In the genomic region with DNA sequence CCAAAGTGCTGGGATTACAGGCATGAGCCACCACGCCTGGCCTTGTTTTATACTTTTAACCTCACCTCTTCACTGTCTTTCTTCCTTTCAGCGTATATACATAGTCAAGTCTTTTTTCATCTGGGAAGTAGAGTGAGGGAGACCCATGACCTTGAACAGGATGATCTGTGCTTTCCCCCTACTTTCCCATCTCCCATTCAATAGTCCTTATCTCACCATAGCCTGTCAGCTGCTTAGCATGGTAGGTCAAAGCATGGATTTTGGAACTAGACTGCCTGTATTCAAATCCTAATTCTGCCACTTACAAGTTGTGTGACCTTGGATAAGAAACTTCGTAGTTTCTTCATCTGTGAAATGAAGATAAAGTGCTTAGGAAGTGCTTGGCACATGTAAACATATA, we compare ENCODE assay signal across 22 cellular contexts.
DNase-seq lines count a peak whose midpoint lies in the region; ATAC-seq and TF ChIP-seq lines count a peak whose summit lies in the region.
"Had no signal": no experiment of that assay in that cellular context is flagged by ENCODE, and none has a peak within 500 bp of the region (broad histone marks: within the 10 kb centered on the region; RNA-seq: fewer than 3 reads in every experiment).

No MANE protein-coding gene starts in this region.

- ATAC-seq in heart left ventricle (peak in 3 of 4 donors; percentile 26 to 34 (median 27)), WTC11 (no peak), GM19035 (IDR thresholded peaks at IDR 0.05; ENCODE audit: unreplicated experiment) (no peak)
- ATAC-seq in naive thymus-derived CD4-positive, alpha-beta T cell = no peak
- ATAC-seq: PC-3 had no signal

- no peak overlapping the region for H2BK5ac ChIP-seq in H9 (ENCODE audit: insufficient read length, low read length)

- H2BK20ac ChIP-seq in H9 (ENCODE audit: low read depth, low read length, poor library complexity, severe bottlenecking) = no peak overlapping the region

- H3K36me3 Mint-ChIP-seq in H9 (ENCODE audit: insufficient read depth in 1 of 3, low read depth in 3 of 3) = peaks cover 7 to 8% (median 8%) of the 10 kb centered on the region in 3 experiments; a peak in 6 of 7 replicates
- H3K36me3 Mint-ChIP-seq in WTC11 = peaks cover 10% of the 10 kb centered on the region
- peaks cover 28 to 55% (median 48%) of the 10 kb centered on the region in 5 donors for H3K36me3 Mint-ChIP-seq in naive thymus-derived CD4-positive, alpha-beta T cell

- POLR2A ChIA-PET in WTC11 (lab: Charles Lee) = no interaction called here
- POLR2A ChIA-PET in naive thymus-derived CD4-positive, alpha-beta T cell (lab: Charles Lee) = no interaction called here

- no peak for TF ChIP-seq CTCF in heart left ventricle (IDR thresholded peaks at IDR 0.05)
- no peak for TF ChIP-seq CTCF in H9 (conservative IDR thresholded peaks at IDR 0.05)
- TF ChIP-seq CTCF in WTC11 (IDR thresholded peaks at IDR 0.05) = no peak

- no peaks in the 10 kb centered on the region for H3K27me3 Mint-ChIP-seq in H9 (ENCODE audit: low read depth)
- H3K27me3 Mint-ChIP-seq in WTC11 (ENCODE audit: low read depth) = no peaks in the 10 kb centered on the region
- H3K27me3 Mint-ChIP-seq in naive thymus-derived CD4-positive, alpha-beta T cell = no peaks in the 10 kb centered on the region
- H3K27me3 Mint-ChIP-seq: CD4-positive, alpha-beta memory T cell had no signal

- H3K27ac Mint-ChIP-seq in H9 (peak overlapping the region in 1 of 3 experiments; percentile 35; a peak in 3 of 7 replicates), WTC11 (peak overlapping the region; percentile 48; the same call in 1 of the 2 replicates)
- peak overlapping the region in 5 of 9 donors; percentile 7 to 84 (median 34) for H3K27ac Mint-ChIP-seq in naive thymus-derived CD4-positive, alpha-beta T cell

- no peaks in the 10 kb centered on the region for H4K20me1 ChIP-seq in H9 (ENCODE audit: control insufficient read depth, insufficient read depth, insufficient read length)

- H2BK12ac ChIP-seq in H9 (ENCODE audit: insufficient read length, low read depth, low read length) = no peak overlapping the region

- intact Hi-C loops in heart left ventricle (cut with DNase I) (loop anchor here in 3 of 10 donors (10.0 kb wide), 1 partner anchor 105 kb away; a partner anchor contains a TSS), cardiac septum (cut with DNase I) (no loop called here)
- intact Hi-C loops in naive thymus-derived CD4-positive, alpha-beta T cell (cut with micrococcal nuclease) = no loop called here

- H3K4me3 Mint-ChIP-seq in H9 (no peak overlapping the region), WTC11 (no peak overlapping the region)
- peak overlapping the region in 1 of 10 donors; percentile 41 for H3K4me3 Mint-ChIP-seq in naive thymus-derived CD4-positive, alpha-beta T cell

- H3K4me2 ChIP-seq in H9 (ENCODE audit: insufficient read depth, insufficient read length, low read length) = no peak overlapping the region
- H3K4me2 ChIP-seq: BLaER1 treated with 17β-estradiol and CSF1 and Interleukin-3, amounts not matched to agents 10 nM and 100 nM had no signal

- 0 out of 4 replicates have a peak, but pooled peaks cover 0 to 3% of the 10 kb centered on the region in 2 experiments for H3K4me1 Mint-ChIP-seq in H9
- H3K4me1 Mint-ChIP-seq in WTC11 = no peaks in the 10 kb centered on the region
- H3K4me1 Mint-ChIP-seq in naive thymus-derived CD4-positive, alpha-beta T cell = peaks cover 39 to 91% (median 71%) of the 10 kb centered on the region in 7 donors

- TF ChIP-seq POLR2A in heart left ventricle (IDR thresholded peaks at IDR 0.05) = no peak

- no peaks in the 10 kb centered on the region; the same call in 1 of the 2 replicates for H3K79me2 ChIP-seq in H9 (ENCODE audit: insufficient read depth, low read length)

- no peak overlapping the region for H2BK15ac ChIP-seq in H9 (ENCODE audit: low read depth, low read length)

- H3K9ac ChIP-seq in H9 (ENCODE audit: extremely low read depth, insufficient read length, low read length) = no peak overlapping the region
- H3K9ac ChIP-seq: BLaER1 treated with 17β-estradiol and CSF1 and Interleukin-3, amounts not matched to agents 10 nM and 100 nM had no signal

- H3K36me3 ChIP-seq in heart left ventricle = peaks cover 0 to 7% (median 0%) of the 10 kb centered on the region in 9 donors
- H3K36me3 ChIP-seq in naive thymus-derived CD4-positive, alpha-beta T cell (ENCODE audit: control insufficient read depth in 2 of 3, insufficient read depth in 3 of 3, low read length in 3 of 3) = peaks cover 0 to 7% (median 0%) of the 10 kb centered on the region in 3 experiments

- CTCF ChIA-PET in WTC11 (lab: Charles Lee) = no interaction called here
- CTCF ChIA-PET in naive thymus-derived CD4-positive, alpha-beta T cell (lab: Charles Lee) = interaction anchor here (0.6 kb wide), 1 partner anchor 29 kb away, joined by 3 read pairs; no protein-coding TSS in a partner anchor

- no peak overlapping the region for H4K5ac ChIP-seq in H9 (ENCODE audit: insufficient read length, low read depth, low read length)

- H3K18ac ChIP-seq in H9 (ENCODE audit: insufficient read length, low read depth, low read length) = no peak overlapping the region

- WGBS in heart left ventricle, 4 donors = 80 to 84% (median 82%) methylated on average over 3 of the region's 3 CpGs
- WGBS in H9 (ENCODE audit: extremely low coverage, insufficient read length, low lambda C conversion rate) = no CpG with 5 or more reads among the region's 3 CpGs

- H4K91ac ChIP-seq in H9 (ENCODE audit: insufficient read length, low read depth, low read length) = no peak overlapping the region

- no peak overlapping the region for H3K4ac ChIP-seq in H9 (ENCODE audit: low read depth, low read length)

- no peak overlapping the region for H3K4me3 ChIP-seq in heart left ventricle
- H3K4me3 ChIP-seq in naive thymus-derived CD4-positive, alpha-beta T cell (ENCODE audit: low read length) = no peak overlapping the region
- H3K4me3 ChIP-seq: BLaER1 treated with 17β-estradiol and CSF1 and Interleukin-3, amounts not matched to agents 10 nM and 100 nM had no signal

- H2AK5ac ChIP-seq in H9 (ENCODE audit: insufficient read length, low read length) = no peak overlapping the region

- H3K79me1 ChIP-seq in H9 (ENCODE audit: insufficient read depth, low read depth, low read length, poor library complexity, severe bottlenecking) = no peaks in the 10 kb centered on the region

- H3K14ac ChIP-seq in H9 (ENCODE audit: insufficient read depth, low read length) = no peak overlapping the region

- H3K23ac ChIP-seq in H9 (ENCODE audit: insufficient read length, low read depth, low read length) = peak overlapping the region; percentile 83

- H3K27ac ChIP-seq in heart left ventricle (peak overlapping the region in 4 of 12 donors; percentile 2 to 39 (median 12)), H9 (ENCODE audit: insufficient read length, low read depth, low read length) (no peak overlapping the region)
- H3K27ac ChIP-seq in naive thymus-derived CD4-positive, alpha-beta T cell (ENCODE audit: low read depth, low read length) = no peak overlapping the region
- H3K27ac ChIP-seq: BLaER1 treated with 17β-estradiol and CSF1 and Interleukin-3, amounts not matched to agents 10 nM and 100 nM had no signal

- no peak for DNase-seq in heart left ventricle
- no peak for DNase-seq in cardiac septum (ENCODE audit: low spot score)
- DNase-seq in H9 = no peak
- DNase-seq in WTC11 (ENCODE audit: low spot score) = no peak
- DNase-seq in naive thymus-derived CD4-positive, alpha-beta T cell = no peak
- DNase-seq in RKO (ENCODE audit: low spot score) = no peak
- DNase-seq in stimulated activated naive CD4-positive, alpha-beta T cell (lab: John Stamatoyannopoulos, UW) = no peak
- DNase-seq: Caco-2; CD4-positive, alpha-beta memory T cell; GOT3; KBM-7; MV-4-11; NCI-H1105; NCI-H1436 treated with DMSO at 0.1 percent for 48 hours; NCI-H187 treated with DMSO at 0.1 percent for 48 hours; NCI-H2107; NCI-H524 treated with DMSO at 0.1 percent for 48 hours; NCI-H774; PC-3; SHP77 had no signal

- H3K9me3 Mint-ChIP-seq in H9 (peaks cover 0 to 4% of the 10 kb centered on the region in 2 experiments; a peak in 2 of 5 replicates), WTC11 (peaks cover 12% of the 10 kb centered on the region)
- peaks cover 0 to 18% (median 3%) of the 10 kb centered on the region in 11 donors for H3K9me3 Mint-ChIP-seq in naive thymus-derived CD4-positive, alpha-beta T cell

- no peak overlapping the region for H4K8ac ChIP-seq in H9 (replicated peaks; ENCODE audit: insufficient read length, low read depth, low read length)

- H2AFZ ChIP-seq in H9 (ENCODE audit: low read length) = no peak overlapping the region

- H3K9me3 ChIP-seq in heart left ventricle = peaks cover 0 to 21% (median 0%) of the 10 kb centered on the region in 12 donors
- H3K9me3 ChIP-seq in H9 (ENCODE audit: control insufficient read depth, low read depth, low read length) = no peaks in the 10 kb centered on the region
- H3K9me3 ChIP-seq in naive thymus-derived CD4-positive, alpha-beta T cell (ENCODE audit: control insufficient read depth in 2 of 3, low read length in 3 of 3) = no peaks in the 10 kb centered on the region
- H3K9me3 ChIP-seq: Caco-2 had no signal

- H3K56ac ChIP-seq in H9 (ENCODE audit: insufficient read length, low read depth, low read length) = no peak overlapping the region

- peaks cover 0 to 42% (median 27%) of the 10 kb centered on the region in 12 donors for H3K4me1 ChIP-seq in heart left ventricle
- no peaks in the 10 kb centered on the region for H3K4me1 ChIP-seq in H9 (ENCODE audit: insufficient read depth, low read length)
- no peaks in the 10 kb centered on the region for H3K4me1 ChIP-seq in naive thymus-derived CD4-positive, alpha-beta T cell (ENCODE audit: control insufficient read depth in 2 of 2, insufficient read depth in 2 of 2, low read length in 2 of 2)

- no peak overlapping the region for H3T11ph ChIP-seq in H9 (ENCODE audit: low read length)

- H3K27me3 ChIP-seq in heart left ventricle (no peaks in the 10 kb centered on the region), H9 (ENCODE audit: insufficient read depth, low read length) (no peaks in the 10 kb centered on the region)
- H3K27me3 ChIP-seq in naive thymus-derived CD4-positive, alpha-beta T cell (ENCODE audit: control insufficient read depth in 2 of 2, insufficient read depth in 2 of 2, low read length in 2 of 2) = no peaks in the 10 kb centered on the region
- H3K27me3 ChIP-seq: BLaER1 treated with 17β-estradiol and CSF1 and Interleukin-3, amounts not matched to agents 10 nM and 100 nM had no signal

- no peak overlapping the region for H2BK120ac ChIP-seq in H9 (ENCODE audit: low read depth, low read length, poor library complexity, severe bottlenecking)

- no peaks in the 10 kb centered on the region for H3K23me2 ChIP-seq in H9 (ENCODE audit: insufficient read length, low read depth, low read length, poor library complexity, severe bottlenecking)

TF ChIP-seq in WTC11, 78 proteins besides CTCF, POLR2A, EP300 and RAD21 (continues in another document):
- TF ChIP-seq HMGA2 (CRISPR knock-in tag; IDR thresholded peaks at IDR 0.05) = no peak
- TF ChIP-seq, protein P1, sequence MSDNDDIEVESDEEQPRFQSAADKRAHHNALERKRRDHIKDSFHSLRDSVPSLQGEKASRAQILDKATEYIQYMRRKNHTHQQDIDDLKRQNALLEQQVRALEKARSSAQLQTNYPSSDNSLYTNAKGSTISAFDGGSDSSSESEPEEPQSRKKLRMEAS (CRISPR knock-in tag; IDR thresholded peaks at IDR 0.05) = no peak

Comparison
In these comparisons a context has a peak if more than half of its experiments do, and no peak if none do; other contexts are left out.
1. ATAC-seq: peak in heart left ventricle (3 of 4); none in WTC11 (single experiment), naive thymus-derived CD4-positive, alpha-beta T cell (single experiment) and GM19035 (single experiment).